Comparison of ENCODE assay signal across 23 cellular contexts in genomic region chr19:29448046-29448445, GRCh38.
"Had no signal": no experiment of that assay in that cellular context is flagged by ENCODE, and none has a peak within 500 bp of the region (broad histone marks: within the 10 kb centered on the region; RNA-seq: fewer than 3 reads in every experiment).

No MANE protein-coding gene starts in this region.

- H3K27me3 Mint-ChIP-seq: dendritic cell treated with granulocyte-macrophage colony-stimulating factor and Interleukin-4, amounts not matched to agents 40 ng/mL and 50 ng/mL, for 4 days had no signal

- H3K27me3 ChIP-seq: colonic mucosa, thyroid gland had no signal

- H3K9me3 Mint-ChIP-seq: natural killer cell; stimulated activated effector memory CD8-positive, alpha-beta T cell treated with anti-CD3 and anti-CD28 coated beads, Interleukin-12 subunit alpha, Interleukin-12 subunit beta, amount 100 ng/mL, for 72 hours had no signal

- DNase-seq: effector memory CD4-positive, alpha-beta T cell; foreskin melanocyte; glutamatergic neuron; heart right ventricle; hippocampal formation; left colon; left ventricle myocardium inferior; lower lobe of right lung; natural killer cell; occipital lobe; pancreas; stimulated activated CD4-positive, alpha-beta T cell treated with anti-CD3 and anti-CD28 coated beads, Interleukin-2, amount 100 ng/mL, for 24 hours; stimulated activated CD4-positive, alpha-beta T cell treated with anti-CD3 and anti-CD28 coated beads, Interleukin-4, amount 100 ng/mL, for 24 hours; stimulated activated naive CD4-positive, alpha-beta T cell treated with Interleukin-2 at 50 U/mL for 16 hours; stomach; thyroid gland; trophoblast cell had no signal

- H3K4me1 Mint-ChIP-seq: natural killer cell; stimulated activated effector memory CD8-positive, alpha-beta T cell treated with anti-CD3 and anti-CD28 coated beads, Interleukin-12 subunit alpha, Interleukin-12 subunit beta, amount 100 ng/mL, for 72 hours had no signal

- H3K36me3 ChIP-seq: colonic mucosa, esophagus muscularis mucosa, heart right ventricle, left ventricle myocardium inferior, lower lobe of right lung, pancreas, stomach, thyroid gland had no signal

- H3K36me3 Mint-ChIP-seq: natural killer cell; stimulated activated effector memory CD8-positive, alpha-beta T cell treated with anti-CD3 and anti-CD28 coated beads, Interleukin-12 subunit alpha, Interleukin-12 subunit beta, amount 100 ng/mL, for 72 hours had no signal

- H3K4me3 ChIP-seq: colonic mucosa, esophagus muscularis mucosa, heart right ventricle, left ventricle myocardium inferior, lower lobe of right lung, pancreas, stomach, thyroid gland had no signal

- H3K27ac Mint-ChIP-seq: dendritic cell treated with granulocyte-macrophage colony-stimulating factor and Interleukin-4, amounts not matched to agents 40 ng/mL and 50 ng/mL, for 4 days; natural killer cell; progenitor cell of endocrine pancreas; stimulated activated effector memory CD8-positive, alpha-beta T cell treated with anti-CD3 and anti-CD28 coated beads, Interleukin-12 subunit alpha, Interleukin-12 subunit beta, amount 100 ng/mL, for 72 hours had no signal

- H3K4me3 Mint-ChIP-seq: dendritic cell treated with granulocyte-macrophage colony-stimulating factor and Interleukin-4, amounts not matched to agents 40 ng/mL and 50 ng/mL, for 4 days; natural killer cell; stimulated activated effector memory CD8-positive, alpha-beta T cell treated with anti-CD3 and anti-CD28 coated beads, Interleukin-12 subunit alpha, Interleukin-12 subunit beta, amount 100 ng/mL, for 72 hours had no signal

- ATAC-seq: heart right ventricle; left colon; lower lobe of right lung; natural killer cell; pancreas; sciatic nerve; stimulated activated effector memory CD8-positive, alpha-beta T cell treated with anti-CD3 and anti-CD28 coated beads, Interleukin-12 subunit alpha, Interleukin-12 subunit beta, amount 100 ng/mL, for 72 hours had no signal
